ENCODE assay signal across 1 cellular context in genomic region chr14:75457024-75457390, GRCh38.
TF ChIP-seq lines count a peak whose summit lies in the region.

No MANE protein-coding gene starts in this region.

TF ChIP-seq in IMR-90, 13 proteins besides CTCF, POLR2A, EP300 and RAD21 (continued from another document):
- TF ChIP-seq MXI1 (IDR thresholded peaks at IDR 0.05; ENCODE audit: borderline replicate concordance, low read depth, low read length) (no peak), CHD1 (IDR thresholded peaks at IDR 0.05; ENCODE audit: low read depth, low read length) (no peak), MAZ (IDR thresholded peaks at IDR 0.05; ENCODE audit: borderline replicate concordance, low read depth, low read length) (no peak), FOS (IDR thresholded peaks at IDR 0.05; ENCODE audit: low read depth, low read length) (no peak), RFX5 (IDR thresholded peaks at IDR 0.05; ENCODE audit: low read depth, low read length) (no peak), ELK1 (IDR thresholded peaks at IDR 0.05; ENCODE audit: borderline replicate concordance, low read depth, low read length) (no peak), RCOR1 (IDR thresholded peaks at IDR 0.05; ENCODE audit: insufficient replicate concordance, low read length) (no peak)
